Comparison of ENCODE assay signal across 35 cellular contexts in the genomic region with DNA sequence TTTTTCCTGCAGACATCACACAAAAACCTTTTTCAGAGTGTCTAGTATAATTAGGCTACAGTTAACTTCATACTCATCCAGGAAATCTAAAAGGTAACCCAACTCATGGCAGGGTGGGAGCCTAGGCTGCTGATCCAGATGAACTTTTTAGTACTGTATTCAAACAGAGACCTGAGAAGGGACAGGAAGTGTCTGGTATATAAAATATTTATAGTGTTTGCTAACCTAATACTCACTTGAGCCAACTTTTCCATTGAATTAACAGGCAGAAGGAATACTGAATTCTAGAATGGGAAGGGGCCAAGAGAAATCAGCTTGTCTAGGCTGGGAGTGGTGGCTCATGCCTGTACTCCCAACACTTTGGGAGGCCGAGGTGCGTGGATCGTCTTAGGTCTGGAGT. TPM values are rescaled to one million over a fixed set of nuclear protein-coding genes. Genes with fewer than 3 reads are reported as not detected.
"Had no signal": no experiment of that assay in that cellular context is flagged by ENCODE, and none has a peak within 500 bp of the region (broad histone marks: within the 10 kb centered on the region; RNA-seq: fewer than 3 reads in every experiment).

No MANE protein-coding gene starts in this region.

- DNase-seq: activated CD4-positive, alpha-beta memory T cell treated with anti-CD3 and anti-CD28 coated beads for 36 hours; activated CD4-positive, alpha-beta T cell treated with anti-CD3 and anti-CD28 coated beads for 36 hours; activated CD4-positive, alpha-beta T cell treated with anti-CD3 and anti-CD28 coated beads, Interleukin-2, amount 10 ng/mL, durations not matched to agents 24 days and 14 days; activated CD4-positive, CD25-positive, alpha-beta regulatory T cell; activated CD4-positive, CD25-positive, alpha-beta regulatory T cell treated with anti-CD3 and anti-CD28 coated beads, Interleukin-2, amount 50 U/mL, for 72 hours; activated CD8-positive, alpha-beta memory T cell treated with anti-CD3 and anti-CD28 coated beads, Interleukin-2, amount 10 ng/mL, durations not matched to agents 7 days and 5 days; activated CD8-positive, alpha-beta memory T cell treated with anti-CD3 and anti-CD28 coated beads, Interleukin-2, amount 50 U/mL, for 4 hours; activated CD8-positive, alpha-beta T cell treated with anti-CD3 and anti-CD28 coated beads, Interleukin-2, amount 10 ng/mL, durations not matched to agents 7 days and 5 days; activated effector memory CD4-positive, alpha-beta T cell treated with anti-CD3 and anti-CD28 coated beads, Interleukin-2, amount 50 U/mL, for 16 hours; activated naive CD4-positive, alpha-beta T cell treated with anti-CD3 and anti-CD28 coated beads for 36 hours; activated naive CD8-positive, alpha-beta T cell treated with anti-CD3 and anti-CD28 coated beads for 36 hours; activated naive CD8-positive, alpha-beta T cell treated with anti-CD3 and anti-CD28 coated beads, Interleukin-2, amount 50 U/mL, for 24 hours; activated T-cell treated with anti-CD3 and anti-CD28 coated beads, Interleukin-2, amount 50 U/mL, for 1 hour; activated T-cell treated with anti-CD3 and anti-CD28 coated beads, Interleukin-2, amount 50 U/mL, for 48 hours; central memory CD4-positive, alpha-beta T cell; cerebellar nuclear complex; colonic mucosa; effector CD8-positive, alpha-beta T cell; esophagus squamous epithelium; foreskin melanocyte; head of caudate nucleus; T-helper 17 cell; T1000 had no signal

- H3K9me3 Mint-ChIP-seq: activated CD4-positive, alpha-beta memory T cell treated with anti-CD3 and anti-CD28 coated beads for 36 hours; activated CD4-positive, alpha-beta T cell treated with anti-CD3 and anti-CD28 coated beads, Interleukin-2, amount 10 ng/mL, durations not matched to agents 24 days and 14 days; activated naive CD4-positive, alpha-beta T cell treated with anti-CD3 and anti-CD28 coated beads for 36 hours; activated naive CD4-positive, alpha-beta T cell treated with anti-CD3 and anti-CD28 coated beads, Interleukin-2, amount 50 U/mL, for 24 hours; activated naive CD8-positive, alpha-beta T cell treated with anti-CD3 and anti-CD28 coated beads for 36 hours; activated naive CD8-positive, alpha-beta T cell treated with anti-CD3 and anti-CD28 coated beads, Interleukin-2, amount 50 U/mL, for 24 hours; activated T-helper 1 cell treated with anti-CD3 and anti-CD28 coated beads, Interleukin-12 subunit alpha, Interleukin-12 subunit beta, Interleukin-2, Interleukin-4 antibody, amounts not matched to agents 30 ng/mL and 10 ng/mL and 1 ng/mL, durations not matched to agents 14 hours and 24 hours and 36 hours; activated T-helper 2 cell treated with anti-CD3 and anti-CD28 coated beads, Interferon-gamma antibody, Interleukin-2, Interleukin-4, amounts not matched to agents 10 μg/mL and 5 μg/mL and 100 μg/mL, durations not matched to agents 14 hours and 24 hours and 36 hours; brain; T-helper 2 cell treated with Interferon-gamma antibody and Interleukin-4, amounts not matched to agents 5 μg/mL and 100 μg/mL, for 36 hours had no signal

- H3K27me3 ChIP-seq: ascending aorta, breast epithelium, cardiac muscle cell, colonic mucosa, esophagus squamous epithelium had no signal

- H3K9me3 ChIP-seq: ascending aorta, breast epithelium, colonic mucosa, esophagus squamous epithelium had no signal

- H3K27ac Mint-ChIP-seq: activated CD4-positive, alpha-beta memory T cell treated with anti-CD3 and anti-CD28 coated beads for 36 hours; activated CD4-positive, alpha-beta T cell treated with anti-CD3 and anti-CD28 coated beads for 36 hours; activated CD4-positive, alpha-beta T cell treated with anti-CD3 and anti-CD28 coated beads, Interleukin-2, amount 10 ng/mL, durations not matched to agents 24 days and 14 days; activated CD8-positive, alpha-beta memory T cell treated with anti-CD3 and anti-CD28 coated beads, Interleukin-2, amount 10 ng/mL, durations not matched to agents 7 days and 5 days; activated CD8-positive, alpha-beta T cell treated with anti-CD3 and anti-CD28 coated beads, Interleukin-2, amount 10 ng/mL, durations not matched to agents 7 days and 5 days; activated naive CD4-positive, alpha-beta T cell treated with anti-CD3 and anti-CD28 coated beads for 36 hours; activated naive CD4-positive, alpha-beta T cell treated with anti-CD3 and anti-CD28 coated beads, Interleukin-2, amount 50 U/mL, for 24 hours; activated naive CD8-positive, alpha-beta T cell treated with anti-CD3 and anti-CD28 coated beads for 36 hours; activated naive CD8-positive, alpha-beta T cell treated with anti-CD3 and anti-CD28 coated beads, Interleukin-2, amount 50 U/mL, for 24 hours; activated T-helper 1 cell treated with anti-CD3 and anti-CD28 coated beads, Interleukin-12 subunit alpha, Interleukin-12 subunit beta, Interleukin-2, Interleukin-4 antibody, amounts not matched to agents 30 ng/mL and 10 ng/mL and 1 ng/mL, durations not matched to agents 14 hours and 24 hours and 36 hours; activated T-helper 2 cell treated with anti-CD3 and anti-CD28 coated beads, Interferon-gamma antibody, Interleukin-2, Interleukin-4, amounts not matched to agents 10 μg/mL and 5 μg/mL and 100 μg/mL, durations not matched to agents 14 hours and 24 hours and 36 hours; brain; T-helper 17 cell; T-helper 2 cell treated with Interferon-gamma antibody and Interleukin-4, amounts not matched to agents 5 μg/mL and 100 μg/mL, for 36 hours had no signal

- H3K4me1 Mint-ChIP-seq: activated CD4-positive, alpha-beta T cell treated with anti-CD3 and anti-CD28 coated beads for 36 hours; activated CD4-positive, alpha-beta T cell treated with anti-CD3 and anti-CD28 coated beads, Interleukin-2, amount 10 ng/mL, durations not matched to agents 24 days and 14 days; activated CD8-positive, alpha-beta memory T cell treated with anti-CD3 and anti-CD28 coated beads, Interleukin-2, amount 10 ng/mL, durations not matched to agents 7 days and 5 days; activated naive CD4-positive, alpha-beta T cell treated with anti-CD3 and anti-CD28 coated beads, Interleukin-2, amount 50 U/mL, for 24 hours; activated naive CD8-positive, alpha-beta T cell treated with anti-CD3 and anti-CD28 coated beads for 36 hours; activated naive CD8-positive, alpha-beta T cell treated with anti-CD3 and anti-CD28 coated beads, Interleukin-2, amount 50 U/mL, for 24 hours had no signal

- H3K36me3 ChIP-seq: breast epithelium had no signal

- ATAC-seq: activated CD4-positive, alpha-beta T cell treated with anti-CD3 and anti-CD28 coated beads for 36 hours; activated CD8-positive, alpha-beta memory T cell treated with anti-CD3 and anti-CD28 coated beads, Interleukin-2, amount 10 ng/mL, durations not matched to agents 7 days and 5 days; activated CD8-positive, alpha-beta T cell treated with anti-CD3 and anti-CD28 coated beads, Interleukin-2, amount 10 ng/mL, durations not matched to agents 7 days and 5 days; activated naive CD8-positive, alpha-beta T cell treated with anti-CD3 and anti-CD28 coated beads, Interleukin-2, amount 50 U/mL, for 24 hours; T-helper 17 cell had no signal

- H3K27me3 Mint-ChIP-seq: activated CD4-positive, alpha-beta memory T cell treated with anti-CD3 and anti-CD28 coated beads for 36 hours; activated CD4-positive, alpha-beta T cell treated with anti-CD3 and anti-CD28 coated beads for 36 hours; activated CD4-positive, alpha-beta T cell treated with anti-CD3 and anti-CD28 coated beads, Interleukin-2, amount 10 ng/mL, durations not matched to agents 24 days and 14 days; activated CD8-positive, alpha-beta memory T cell treated with anti-CD3 and anti-CD28 coated beads, Interleukin-2, amount 10 ng/mL, durations not matched to agents 7 days and 5 days; activated naive CD4-positive, alpha-beta T cell treated with anti-CD3 and anti-CD28 coated beads, Interleukin-2, amount 50 U/mL, for 24 hours; activated naive CD8-positive, alpha-beta T cell treated with anti-CD3 and anti-CD28 coated beads for 36 hours; activated naive CD8-positive, alpha-beta T cell treated with anti-CD3 and anti-CD28 coated beads, Interleukin-2, amount 50 U/mL, for 24 hours; brain; T-helper 17 cell had no signal

- H3K4me3 Mint-ChIP-seq: activated CD4-positive, alpha-beta memory T cell treated with anti-CD3 and anti-CD28 coated beads for 36 hours; activated CD4-positive, alpha-beta T cell treated with anti-CD3 and anti-CD28 coated beads for 36 hours; activated CD4-positive, alpha-beta T cell treated with anti-CD3 and anti-CD28 coated beads, Interleukin-2, amount 10 ng/mL, durations not matched to agents 24 days and 14 days; activated CD8-positive, alpha-beta memory T cell treated with anti-CD3 and anti-CD28 coated beads, Interleukin-2, amount 10 ng/mL, durations not matched to agents 7 days and 5 days; activated CD8-positive, alpha-beta T cell treated with anti-CD3 and anti-CD28 coated beads, Interleukin-2, amount 10 ng/mL, durations not matched to agents 7 days and 5 days; activated naive CD4-positive, alpha-beta T cell treated with anti-CD3 and anti-CD28 coated beads for 36 hours; activated naive CD4-positive, alpha-beta T cell treated with anti-CD3 and anti-CD28 coated beads, Interleukin-2, amount 50 U/mL, for 24 hours; activated naive CD8-positive, alpha-beta T cell treated with anti-CD3 and anti-CD28 coated beads for 36 hours; activated naive CD8-positive, alpha-beta T cell treated with anti-CD3 and anti-CD28 coated beads, Interleukin-2, amount 50 U/mL, for 24 hours; activated T-helper 1 cell treated with anti-CD3 and anti-CD28 coated beads, Interleukin-12 subunit alpha, Interleukin-12 subunit beta, Interleukin-2, Interleukin-4 antibody, amounts not matched to agents 30 ng/mL and 10 ng/mL and 1 ng/mL, durations not matched to agents 14 hours and 24 hours and 36 hours; brain; T-helper 17 cell; T-helper 2 cell treated with Interferon-gamma antibody and Interleukin-4, amounts not matched to agents 5 μg/mL and 100 μg/mL, for 36 hours had no signal

- H3K27ac ChIP-seq: ascending aorta, breast epithelium, cardiac muscle cell, colonic mucosa, epithelial cell of prostate, esophagus squamous epithelium had no signal

- H3K4me3 ChIP-seq: ascending aorta, breast epithelium, cardiac muscle cell, colonic mucosa, esophagus squamous epithelium had no signal

- H3K4me1 ChIP-seq: breast epithelium, colonic mucosa had no signal

RNA-seq across cellular contexts. Expression of a gene that starts 22.2 kb away (rescaled TPM):
- total RNA-seq: activated CD4-positive, alpha-beta memory T cell treated with anti-CD3 and anti-CD28 coated beads for 36 hours; activated CD4-positive, alpha-beta T cell treated with anti-CD3 and anti-CD28 coated beads for 36 hours; activated CD4-positive, alpha-beta T cell treated with anti-CD3 and anti-CD28 coated beads, Interleukin-2, amount 10 ng/mL, durations not matched to agents 24 days and 14 days; activated CD8-positive, alpha-beta memory T cell treated with anti-CD3 and anti-CD28 coated beads for 36 hours; activated naive CD4-positive, alpha-beta T cell treated with anti-CD3 and anti-CD28 coated beads for 36 hours; activated naive CD8-positive, alpha-beta T cell treated with anti-CD3 and anti-CD28 coated beads for 36 hours; activated T-helper 1 cell treated with anti-CD3 and anti-CD28 coated beads, Interleukin-12 subunit alpha, Interleukin-12 subunit beta, Interleukin-2, Interleukin-4 antibody, amounts not matched to agents 30 ng/mL and 10 ng/mL and 1 ng/mL, durations not matched to agents 14 hours and 24 hours and 36 hours; activated T-helper 2 cell treated with anti-CD3 and anti-CD28 coated beads, Interferon-gamma antibody, Interleukin-2, Interleukin-4, amounts not matched to agents 10 μg/mL and 5 μg/mL and 100 μg/mL, durations not matched to agents 14 hours and 24 hours and 36 hours; ascending aorta; dermis microvascular lymphatic vessel endothelial cell; fibroblast of villous mesenchyme; T-helper 17 cell had no signal
